9 cellular contexts compared by ENCODE assay signal in the genomic region with DNA sequence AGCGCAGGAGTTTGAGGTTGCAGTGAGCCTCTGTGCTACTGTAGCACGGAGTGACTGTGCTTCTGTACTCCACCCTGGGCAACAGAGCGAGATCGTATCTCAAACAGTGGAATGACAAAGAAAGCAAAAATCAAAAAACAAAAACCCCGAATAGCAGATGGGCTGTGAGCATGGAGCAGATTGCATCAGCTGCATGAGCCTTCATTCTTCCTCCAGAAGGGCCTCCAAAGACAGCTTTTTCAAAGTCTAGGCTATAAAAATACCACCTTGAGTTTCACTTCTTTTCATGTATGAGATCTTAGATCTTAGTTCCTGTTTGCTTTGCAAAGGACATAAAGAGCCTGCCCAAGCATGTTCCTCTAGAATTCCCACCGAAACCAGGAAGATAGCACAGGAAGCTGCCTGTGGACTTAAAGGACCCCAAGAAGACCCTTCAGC. TPM values are rescaled to one million over a fixed set of nuclear protein-coding genes. Genes with fewer than 3 reads are reported as not detected.
DNase-seq lines count a peak whose midpoint lies in the region; ATAC-seq and TF ChIP-seq lines count a peak whose summit lies in the region.
"Had no signal": no experiment of that assay in that cellular context is flagged by ENCODE, and none has a peak within 500 bp of the region (broad histone marks: within the 10 kb centered on the region; RNA-seq: fewer than 3 reads in every experiment).

No MANE protein-coding gene starts in this region.

- no peak for DNase-seq in activated T-cell treated with anti-CD3 and anti-CD28 coated beads, Interleukin-2, amount 50 U/mL, for 4 hours
- DNase-seq in activated T-cell treated with anti-CD3 and anti-CD28 coated beads for 4 hours (no peak), SIG-M5 (lab: John Stamatoyannopoulos, UW) (peak; percentile 62), activated gamma-delta T cell treated with Interleukin-2 at 50 U/mL for 16 hours (no peak), WTC11 (ENCODE audit: low spot score) (no peak), left colon (no peak)
- DNase-seq: NCI-H146 had no signal

- no peaks in the 10 kb centered on the region for H3K36me3 Mint-ChIP-seq in activated T-cell treated with anti-CD3 and anti-CD28 coated beads, Interleukin-2, amount 50 U/mL, for 4 hours (ENCODE audit: insufficient read depth)
- H3K36me3 Mint-ChIP-seq in stimulated activated memory B cell treated with anti-CD40 and anti-IgM and Interleukin-4, amounts not matched to agents 10 μg/mL and 1 μg/mL and 100 μg/mL, for 72 hours = no peaks in the 10 kb centered on the region
- H3K36me3 Mint-ChIP-seq in WTC11 = peaks cover 7% of the 10 kb centered on the region

- H3K27ac Mint-ChIP-seq in stimulated activated memory B cell treated with anti-CD40 and anti-IgM and Interleukin-4, amounts not matched to agents 10 μg/mL and 1 μg/mL and 100 μg/mL, for 72 hours = peak overlapping the region; percentile 43
- no peak overlapping the region for H3K27ac Mint-ChIP-seq in WTC11

- intact Hi-C loops in left colon (cut with DNase I, micrococcal nuclease) = no loop called here

- ATAC-seq in activated T-cell treated with anti-CD3 and anti-CD28 coated beads, Interleukin-2, amount 50 U/mL, for 4 hours = peak; percentile 46 to 55
- ATAC-seq in HG02943 (IDR thresholded peaks at IDR 0.05; ENCODE audit: low read depth, unreplicated experiment) (peak; percentile 72), WTC11 (no peak), left colon (no peak)
- ATAC-seq in stimulated activated memory B cell treated with anti-CD40 and anti-IgM and Interleukin-4, amounts not matched to agents 10 μg/mL and 1 μg/mL and 100 μg/mL, for 72 hours = peak; percentile 83

- H3K4me1 Mint-ChIP-seq in activated T-cell treated with anti-CD3 and anti-CD28 coated beads, Interleukin-2, amount 50 U/mL, for 4 hours (ENCODE audit: low read depth) = peaks cover 12% of the 10 kb centered on the region
- peaks cover 26% of the 10 kb centered on the region for H3K4me1 Mint-ChIP-seq in stimulated activated memory B cell treated with anti-CD40 and anti-IgM and Interleukin-4, amounts not matched to agents 10 μg/mL and 1 μg/mL and 100 μg/mL, for 72 hours
- peaks cover 8% of the 10 kb centered on the region for H3K4me1 Mint-ChIP-seq in WTC11

- peak overlapping the region; percentile 14 for H3K4me3 Mint-ChIP-seq in activated T-cell treated with anti-CD3 and anti-CD28 coated beads, Interleukin-2, amount 50 U/mL, for 4 hours
- H3K4me3 Mint-ChIP-seq in stimulated activated memory B cell treated with anti-CD40 and anti-IgM and Interleukin-4, amounts not matched to agents 10 μg/mL and 1 μg/mL and 100 μg/mL, for 72 hours = no peak overlapping the region
- no peak overlapping the region for H3K4me3 Mint-ChIP-seq in WTC11

- H3K9me3 Mint-ChIP-seq in activated T-cell treated with anti-CD3 and anti-CD28 coated beads, Interleukin-2, amount 50 U/mL, for 4 hours = no peaks in the 10 kb centered on the region
- H3K9me3 Mint-ChIP-seq in stimulated activated memory B cell treated with anti-CD40 and anti-IgM and Interleukin-4, amounts not matched to agents 10 μg/mL and 1 μg/mL and 100 μg/mL, for 72 hours = no peaks in the 10 kb centered on the region
- peaks cover 13% of the 10 kb centered on the region for H3K9me3 Mint-ChIP-seq in WTC11

- TF ChIP-seq CTCF in WTC11 (IDR thresholded peaks at IDR 0.05) = no peak

- CTCF ChIA-PET in WTC11 (lab: Charles Lee) = no interaction called here

- POLR2A ChIA-PET in WTC11 (lab: Charles Lee) = interaction anchor here (0.8 to 1.1 kb wide), 2 partner anchors 193 to 381 kb away, joined by 3 read pairs; no protein-coding TSS in a partner anchor

- H3K27me3 Mint-ChIP-seq in activated T-cell treated with anti-CD3 and anti-CD28 coated beads, Interleukin-2, amount 50 U/mL, for 4 hours (ENCODE audit: low read depth) = no peaks in the 10 kb centered on the region
- H3K27me3 Mint-ChIP-seq in stimulated activated memory B cell treated with anti-CD40 and anti-IgM and Interleukin-4, amounts not matched to agents 10 μg/mL and 1 μg/mL and 100 μg/mL, for 72 hours = no peaks in the 10 kb centered on the region
- no peaks in the 10 kb centered on the region for H3K27me3 Mint-ChIP-seq in WTC11 (ENCODE audit: low read depth)

TF ChIP-seq in WTC11, 78 proteins besides CTCF, POLR2A, EP300 and RAD21:
- TF ChIP-seq, protein P1, sequence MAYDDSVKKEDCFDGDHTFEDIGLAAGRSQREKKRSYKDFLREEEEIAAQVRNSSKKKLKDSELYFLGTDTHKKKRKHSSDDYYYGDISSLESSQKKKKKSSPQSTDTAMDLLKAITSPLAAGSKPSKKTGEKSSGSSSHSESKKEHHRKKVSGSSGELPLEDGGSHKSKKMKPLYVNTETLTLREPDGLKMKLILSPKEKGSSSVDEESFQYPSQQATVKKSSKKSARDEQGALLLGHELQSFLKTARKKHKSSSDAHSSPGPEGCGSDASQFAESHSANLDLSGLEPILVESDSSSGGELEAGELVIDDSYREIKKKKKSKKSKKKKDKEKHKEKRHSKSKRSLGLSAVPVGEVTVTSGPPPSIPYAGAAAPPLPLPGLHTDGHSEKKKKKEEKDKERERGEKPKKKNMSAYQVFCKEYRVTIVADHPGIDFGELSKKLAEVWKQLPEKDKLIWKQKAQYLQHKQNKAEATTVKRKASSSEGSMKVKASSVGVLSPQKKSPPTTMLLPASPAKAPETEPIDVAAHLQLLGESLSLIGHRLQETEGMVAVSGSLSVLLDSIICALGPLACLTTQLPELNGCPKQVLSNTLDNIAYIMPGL (CRISPR knock-in tag; IDR thresholded peaks at IDR 0.05) = no peak
- TF ChIP-seq ZNF232 (CRISPR knock-in tag; IDR thresholded peaks at IDR 0.05) (no peak), ZNF423 (CRISPR knock-in tag; IDR thresholded peaks at IDR 0.05) (no peak)
TF ChIP-seq in WTC11: peak in this region for 0.

RNA-seq across cellular contexts. Expression of gene HSPB3, which starts 15.0 kb away (rescaled TPM):
- total RNA-seq in activated T-cell treated with anti-CD3 and anti-CD28 coated beads, Interleukin-2, amount 50 U/mL, for 4 hours = not detected
- not detected in 3 replicates for total RNA-seq in WTC11 (2021)
- total RNA-seq in left colon = 1 to 10 TPM in 1 of 2 donors, under 1 TPM in 1; 0.81 to 1.7 TPM

Comparison
In these comparisons a context has a peak if more than half of its experiments do, and no peak if none do; other contexts are left out.
1. ATAC-seq: peak in activated T-cell treated with anti-CD3 and anti-CD28 coated beads, Interleukin-2, amount 50 U/mL, for 4 hours (2 of 2), HG02943 (single experiment) and stimulated activated memory B cell treated with anti-CD40 and anti-IgM and Interleukin-4, amounts not matched to agents 10 μg/mL and 1 μg/mL and 100 μg/mL, for 72 hours (single experiment); none in WTC11 (single experiment) and left colon (single experiment).